In genomic region chr1:15410884-15411245, GRCh38 we compare ENCODE assay signal across 8 cellular contexts. TPM values are rescaled to one million over a fixed set of nuclear protein-coding genes. Genes with fewer than 3 reads are reported as not detected.
DNase-seq lines count a peak whose midpoint lies in the region; ATAC-seq and TF ChIP-seq lines count a peak whose summit lies in the region.

No MANE protein-coding gene starts in this region.

- TF ChIP-seq CTCF in CD8-positive, alpha-beta T cell (IDR thresholded peaks at IDR 0.05), result no peak
- TF ChIP-seq CTCF in endodermal cell (conservative IDR thresholded peaks at IDR 0.05) (no peak), neutrophil (IDR thresholded peaks at IDR 0.05) (no peak)

- H3K27me3 ChIP-seq in CD8-positive, alpha-beta T cell (ENCODE audit: insufficient read depth, low read length), result no peaks in the 10 kb centered on the region
- peaks cover 22% of the 10 kb centered on the region for H3K27me3 ChIP-seq in NT2/D1 (ENCODE audit: insufficient read depth, insufficient read length)
- H3K27me3 ChIP-seq in endodermal cell (ENCODE audit: control insufficient read depth, insufficient read depth, low read length, poor library complexity, severe bottlenecking), result no peaks in the 10 kb centered on the region
- peaks cover 4% of the 10 kb centered on the region for H3K27me3 ChIP-seq in neutrophil

- ATAC-seq in CD8-positive, alpha-beta T cell, result no peak
- ATAC-seq in GM21786 (IDR thresholded peaks at IDR 0.05; ENCODE audit: unreplicated experiment), result no peak
- ATAC-seq in GM19351 (IDR thresholded peaks at IDR 0.05; ENCODE audit: unreplicated experiment), result no peak

- DNase-seq in CD8-positive, alpha-beta T cell, result no peak
- no peak for DNase-seq in NT2/D1 (ENCODE audit: low read depth, low spot score)
- DNase-seq in endodermal cell, result peak; percentile 49
- no peak for DNase-seq in NCI-H1930 (lab: John Stamatoyannopoulos, UW)
- no peak for DNase-seq in COR-L47 (lab: John Stamatoyannopoulos, UW)

- peak overlapping the region; percentile 92 for H3K4me3 Mint-ChIP-seq in CD8-positive, alpha-beta T cell
- H3K4me3 Mint-ChIP-seq in endodermal cell, result peak overlapping the region; percentile 76

- peak overlapping the region; percentile 79 for H3K4me3 ChIP-seq in CD8-positive, alpha-beta T cell (ENCODE audit: low read depth, low read length)
- H3K4me3 ChIP-seq in NT2/D1 (ENCODE audit: insufficient read length, low read depth), result peak overlapping the region; percentile 60
- peak overlapping the region; percentile 90 for H3K4me3 ChIP-seq in endodermal cell (ENCODE audit: low read length)
- peak overlapping the region; percentile 83 to 95 for H3K4me3 ChIP-seq in neutrophil (ENCODE audit: low read depth in 1 of 2, low read length in 1 of 2)

- peak overlapping the region; percentile 88 for H3K27ac Mint-ChIP-seq in CD8-positive, alpha-beta T cell
- H3K27ac Mint-ChIP-seq in endodermal cell, result peak overlapping the region; percentile 52

- peaks cover 5% of the 10 kb centered on the region for H3K36me3 ChIP-seq in CD8-positive, alpha-beta T cell (ENCODE audit: insufficient read depth, low read length)
- peaks cover 15% of the 10 kb centered on the region for H3K36me3 ChIP-seq in NT2/D1 (ENCODE audit: insufficient read depth, insufficient read length, low read length)
- peaks cover 19% of the 10 kb centered on the region for H3K36me3 ChIP-seq in endodermal cell (ENCODE audit: control insufficient read depth, insufficient read depth, low read length)
- peaks cover 40% of the 10 kb centered on the region for H3K36me3 ChIP-seq in neutrophil

- POLR2A ChIA-PET in CD8-positive, alpha-beta T cell (lab: Charles Lee), result interaction anchor here (0.6 kb wide), 1 partner anchor 102 kb away, joined by 3 read pairs; no protein-coding TSS in a partner anchor

- 60 to 81% methylated on average over 3 to 11 of the region's 11 CpGs for WGBS in endodermal cell (ENCODE audit: insufficient coverage in 1 of 2, insufficient read length in 1 of 2), 2 experiments

- peaks cover 59% of the 10 kb centered on the region for H3K4me1 Mint-ChIP-seq in CD8-positive, alpha-beta T cell (ENCODE audit: low read depth)
- H3K4me1 Mint-ChIP-seq in endodermal cell, result peaks cover 56% of the 10 kb centered on the region

- CTCF ChIA-PET in CD8-positive, alpha-beta T cell (lab: Charles Lee), result interaction anchor here (1.7 to 2.0 kb wide), 2 partner anchors 87 kb away, joined by 6 to 12 read pairs; no protein-coding TSS in a partner anchor

- peak overlapping the region; percentile 74 for H3K27ac ChIP-seq in CD8-positive, alpha-beta T cell (ENCODE audit: low read depth, low read length)
- no peak overlapping the region for H3K27ac ChIP-seq in endodermal cell (ENCODE audit: low read depth, low read length)
- H3K27ac ChIP-seq in neutrophil, result peak overlapping the region; percentile 100

- no peaks in the 10 kb centered on the region for H3K9me3 Mint-ChIP-seq in CD8-positive, alpha-beta T cell
- H3K9me3 Mint-ChIP-seq in endodermal cell, result no peaks in the 10 kb centered on the region

- no peaks in the 10 kb centered on the region for H3K9me3 ChIP-seq in CD8-positive, alpha-beta T cell (ENCODE audit: low read length)
- H3K9me3 ChIP-seq in NT2/D1 (ENCODE audit: insufficient read depth, low read length) (no peaks in the 10 kb centered on the region), endodermal cell (ENCODE audit: control insufficient read depth, low read length) (no peaks in the 10 kb centered on the region), neutrophil (no peaks in the 10 kb centered on the region)

- peaks cover 54% of the 10 kb centered on the region for H3K4me1 ChIP-seq in CD8-positive, alpha-beta T cell (ENCODE audit: insufficient read depth, low read length)
- H3K4me1 ChIP-seq in NT2/D1 (ENCODE audit: insufficient read depth, insufficient read length) (peaks cover 21% of the 10 kb centered on the region), endodermal cell (ENCODE audit: control insufficient read depth, insufficient read depth, low read length) (peaks cover 28% of the 10 kb centered on the region), neutrophil (ENCODE audit: control insufficient read depth in 1 of 2, insufficient read depth in 1 of 2, low read depth in 1 of 2, low read length in 1 of 2) (peaks cover 48 to 52% of the 10 kb centered on the region in 2 experiments)

- intact Hi-C loops in CD8-positive, alpha-beta T cell (cut with DNase I, micrococcal nuclease), result no loop called here

- H3K36me3 Mint-ChIP-seq in CD8-positive, alpha-beta T cell, result peaks cover 17% of the 10 kb centered on the region
- H3K36me3 Mint-ChIP-seq in endodermal cell (ENCODE audit: low read depth), result peaks cover 16% of the 10 kb centered on the region

- peak overlapping the region; percentile 77 for H3K9ac ChIP-seq in NT2/D1 (ENCODE audit: insufficient read length, low read depth)
- peak overlapping the region; percentile 81 for H3K9ac ChIP-seq in endodermal cell (ENCODE audit: extremely low read depth, low read length, poor library complexity, severe bottlenecking)

- no peaks in the 10 kb centered on the region for H3K27me3 Mint-ChIP-seq in CD8-positive, alpha-beta T cell (ENCODE audit: low read depth)
- H3K27me3 Mint-ChIP-seq in endodermal cell (ENCODE audit: insufficient read depth), result peaks cover 6% of the 10 kb centered on the region

RNA-seq across cellular contexts. Expression of gene EFHD2, which starts 1.2 kb away (rescaled TPM):
- total RNA-seq in CD8-positive, alpha-beta T cell, result 10 to 100 TPM; 81.2 to 87.9 TPM
- total RNA-seq in endodermal cell, result 10 to 100 TPM; 36.7 to 47.6 TPM
- polyA plus RNA-seq in endodermal cell (2013, experiment 1 of 2), result 20.3 TPM
- polyA plus RNA-seq in endodermal cell (2013, experiment 2 of 2), result 20.0 TPM

RNA-seq across cellular contexts. Expression of gene CTRC, which starts 27.4 kb away (rescaled TPM):
- 1 to 10 TPM in 1 of 2 experiments, under 1 TPM in 1; 0.83 to 1.9 TPM for total RNA-seq in CD8-positive, alpha-beta T cell
- not detected for total RNA-seq in endodermal cell
- not detected for polyA plus RNA-seq in endodermal cell (2013, experiment 1 of 2)
- polyA plus RNA-seq in endodermal cell (2013, experiment 2 of 2), result not detected

RNA-seq across cellular contexts. Expression of gene CELA2A, which starts 45.7 kb away (rescaled TPM):
- total RNA-seq in CD8-positive, alpha-beta T cell, result not detected
- not detected for total RNA-seq in endodermal cell
- not detected for polyA plus RNA-seq in endodermal cell (2013, experiment 1 of 2)
- not detected for polyA plus RNA-seq in endodermal cell (2013, experiment 2 of 2)
